Comparison of ENCODE assay signal across 2 cellular contexts in the genomic region with DNA sequence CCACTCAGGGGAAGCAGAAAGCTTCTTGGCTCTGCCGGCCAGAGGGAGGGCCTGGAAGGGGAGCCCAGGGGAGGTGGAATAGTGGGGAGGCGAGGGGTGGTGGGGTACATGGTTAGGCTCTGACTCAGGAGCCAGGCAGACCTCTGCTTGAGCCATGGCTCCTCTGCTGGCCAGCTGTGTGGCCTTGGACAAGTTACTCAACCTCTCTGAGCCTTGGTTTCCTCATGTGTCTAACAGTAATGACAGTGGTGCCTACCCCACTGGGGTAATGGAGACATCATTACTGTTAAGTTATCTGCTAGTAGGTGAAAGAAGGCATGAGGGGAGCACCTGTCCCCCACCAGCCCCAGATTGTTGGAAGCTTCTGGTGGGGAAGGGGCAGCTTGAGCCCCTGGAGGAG.
A peak's percentile ranks its signal among the peaks of the same experiment; 100 is the strongest.
TF ChIP-seq lines count a peak whose summit lies in the region.

No MANE protein-coding gene starts in this region.

TF ChIP-seq in HepG2, 621 proteins besides CTCF, POLR2A, EP300 and RAD21:
- TF ChIP-seq ONECUT2 (CRISPR knock-in tag; IDR thresholded peaks at IDR 0.05) (no peak), ZNF768 (CRISPR knock-in tag; IDR thresholded peaks at IDR 0.05) (peak; percentile 95)

TF ChIP-seq in HEK293T, 16 proteins besides CTCF, POLR2A, EP300 and RAD21:
- no peak for TF ChIP-seq FOXA1 (IDR thresholded peaks at IDR 0.05)
- TF ChIP-seq SUZ12 (IDR thresholded peaks at IDR 0.05) = no peak
- no peak for TF ChIP-seq BHLHE40 (IDR thresholded peaks at IDR 0.05; ENCODE audit: borderline replicate concordance)
- TF ChIP-seq FOXM1 (IDR thresholded peaks at IDR 0.05; ENCODE audit: borderline replicate concordance) = no peak
- TF ChIP-seq FOXK2 (IDR thresholded peaks at IDR 0.05) = no peak
